9 cellular contexts compared by ENCODE assay signal in genomic region chr6:15893556-15894253, GRCh38.
DNase-seq lines count a peak whose midpoint lies in the region; ATAC-seq and TF ChIP-seq lines count a peak whose summit lies in the region.
"Had no signal": no experiment of that assay in that cellular context is flagged by ENCODE, and none has a peak within 500 bp of the region (broad histone marks: within the 10 kb centered on the region; RNA-seq: fewer than 3 reads in every experiment).

No MANE protein-coding gene starts in this region.

- H3K9me3 ChIP-seq in aorta (ENCODE audit: control insufficient read depth, low read length) (no peaks in the 10 kb centered on the region), thyroid gland (no peaks in the 10 kb centered on the region)

- CTCF ChIA-PET in activated CD8-positive, alpha-beta memory T cell treated with anti-CD3 and anti-CD28 coated beads, Interleukin-2, amount 10 ng/mL, durations not matched to agents 7 days and 5 days (lab: Charles Lee), result interaction anchor here (1.1 to 1.8 kb wide), 4 partner anchors 13 to 289 kb away, joined by 5 to 7 read pairs (median 6); partner anchors contain the start of gene MYLIP

- no peaks in the 10 kb centered on the region for H3K9me3 Mint-ChIP-seq in progenitor cell of endocrine pancreas (ENCODE audit: low read depth)
- peaks cover 4% of the 10 kb centered on the region for H3K9me3 Mint-ChIP-seq in activated CD8-positive, alpha-beta memory T cell treated with anti-CD3 and anti-CD28 coated beads, Interleukin-2, amount 10 ng/mL, durations not matched to agents 7 days and 5 days (ENCODE audit: low read depth)

- H3K36me3 ChIP-seq in aorta (ENCODE audit: control insufficient read depth in 1 of 2, insufficient read depth in 2 of 2, low read length in 1 of 2) (no peaks in the 10 kb centered on the region), thyroid gland (no peaks in the 10 kb centered on the region)

- H3K27me3 Mint-ChIP-seq in progenitor cell of endocrine pancreas, result peaks cover 26% of the 10 kb centered on the region
- no peaks in the 10 kb centered on the region for H3K27me3 Mint-ChIP-seq in activated CD8-positive, alpha-beta memory T cell treated with anti-CD3 and anti-CD28 coated beads, Interleukin-2, amount 10 ng/mL, durations not matched to agents 7 days and 5 days

- DNase-seq in NCI-H526 treated with DMSO at 0.1 percent for 48 hours (lab: John Stamatoyannopoulos, UW) (peak; percentile 50), dermis blood vessel endothelial cell (peak; percentile 61), progenitor cell of endocrine pancreas (ENCODE audit: low spot score, unreplicated experiment) (no peak), aorta (no peak), thyroid gland (no peak)
- DNase-seq in activated CD8-positive, alpha-beta memory T cell treated with anti-CD3 and anti-CD28 coated beads, Interleukin-2, amount 10 ng/mL, durations not matched to agents 7 days and 5 days, result no peak
- DNase-seq: hippocampal formation had no signal

- no peaks in the 10 kb centered on the region for H3K27me3 ChIP-seq in aorta (ENCODE audit: control insufficient read depth in 1 of 2, insufficient read depth in 2 of 2, low read length in 1 of 2)
- no peaks in the 10 kb centered on the region for H3K27me3 ChIP-seq in thyroid gland

- H3K4me1 Mint-ChIP-seq in progenitor cell of endocrine pancreas (ENCODE audit: low read depth), result peaks cover 3% of the 10 kb centered on the region
- H3K4me1 Mint-ChIP-seq in activated CD8-positive, alpha-beta memory T cell treated with anti-CD3 and anti-CD28 coated beads, Interleukin-2, amount 10 ng/mL, durations not matched to agents 7 days and 5 days, result no peaks in the 10 kb centered on the region

- no peak overlapping the region for H3K4me3 Mint-ChIP-seq in progenitor cell of endocrine pancreas (ENCODE audit: low read depth)
- no peak overlapping the region for H3K4me3 Mint-ChIP-seq in activated CD8-positive, alpha-beta memory T cell treated with anti-CD3 and anti-CD28 coated beads, Interleukin-2, amount 10 ng/mL, durations not matched to agents 7 days and 5 days

- intact Hi-C loops in aorta (cut with DNase I) (no loop called here), thyroid gland (cut with DNase I) (no loop called here)

- H3K4me3 ChIP-seq in GM12875 (ENCODE audit: low read depth, low read length) (no peak overlapping the region), aorta (ENCODE audit: low read length in 2 of 2) (no peak overlapping the region), thyroid gland (replicated peaks in 1 of 3) (no peak overlapping the region)

- TF ChIP-seq CTCF in GM12875 (IDR thresholded peaks at IDR 0.05; ENCODE audit: borderline replicate concordance, insufficient read depth, low read depth, low read length), result peak; percentile 44; the same call in 1 of the 2 replicates
- TF ChIP-seq CTCF in progenitor cell of endocrine pancreas (IDR thresholded peaks at IDR 0.05; ENCODE audit: unreplicated experiment), result peak; percentile 53
- TF ChIP-seq CTCF in thyroid gland (IDR thresholded peaks at IDR 0.05), result no peak

- no peak for ATAC-seq in activated CD8-positive, alpha-beta memory T cell treated with anti-CD3 and anti-CD28 coated beads, Interleukin-2, amount 10 ng/mL, durations not matched to agents 7 days and 5 days
- ATAC-seq in HG03469 (IDR thresholded peaks at IDR 0.05; ENCODE audit: unreplicated experiment) (no peak), aorta (ENCODE audit: low FRiP score) (no peak)

- H3K27ac ChIP-seq in aorta (ENCODE audit: low read depth in 1 of 2, low read length in 2 of 2) (no peak overlapping the region), thyroid gland (no peak overlapping the region)

- H3K4me1 ChIP-seq in aorta (ENCODE audit: control insufficient read depth in 1 of 2, insufficient read depth in 2 of 2, low read length in 2 of 2) (no peaks in the 10 kb centered on the region), thyroid gland (no peaks in the 10 kb centered on the region)

- H3K27ac Mint-ChIP-seq in progenitor cell of endocrine pancreas, result no peak overlapping the region
- no peak overlapping the region for H3K27ac Mint-ChIP-seq in activated CD8-positive, alpha-beta memory T cell treated with anti-CD3 and anti-CD28 coated beads, Interleukin-2, amount 10 ng/mL, durations not matched to agents 7 days and 5 days

- no peak for TF ChIP-seq POLR2A in thyroid gland (IDR thresholded peaks at IDR 0.05)

- whole genome bisulfite sequencing in aorta, 2 donors, result 62 to 67% methylated on average over 5 of the region's 5 CpGs
- 72 to 74% methylated on average over 5 of the region's 5 CpGs for WGBS in thyroid gland, 2 donors

- no peaks in the 10 kb centered on the region for H3K36me3 Mint-ChIP-seq in progenitor cell of endocrine pancreas (ENCODE audit: insufficient read depth)
- no peaks in the 10 kb centered on the region for H3K36me3 Mint-ChIP-seq in activated CD8-positive, alpha-beta memory T cell treated with anti-CD3 and anti-CD28 coated beads, Interleukin-2, amount 10 ng/mL, durations not matched to agents 7 days and 5 days

Comparison
In these comparisons a context has a peak if more than half of its experiments do, and no peak if none do; other contexts are left out.
1. CTCF ChIP-seq: peak in GM12875 (single experiment) and progenitor cell of endocrine pancreas (single experiment); none in thyroid gland (0 of 6).
2. DNase-seq: peak in NCI-H526 treated with DMSO at 0.1 percent for 48 hours (single experiment) and dermis blood vessel endothelial cell (single experiment); none in progenitor cell of endocrine pancreas (single experiment), activated CD8-positive, alpha-beta memory T cell treated with anti-CD3 and anti-CD28 coated beads, Interleukin-2, amount 10 ng/mL, durations not matched to agents 7 days and 5 days (single experiment), aorta (0 of 2) and thyroid gland (0 of 2).